8 cellular contexts compared by ENCODE assay signal in genomic region chr2:127701193-127701650, GRCh38. TPM values are rescaled to one million over a fixed set of nuclear protein-coding genes. Genes with fewer than 3 reads are reported as not detected.
A peak's percentile ranks its signal among the peaks of the same experiment; 100 is the strongest.
DNase-seq lines count a peak whose midpoint lies in the region; ATAC-seq, FAIRE-seq and TF ChIP-seq lines count a peak whose summit lies in the region.

Gene SFT2D3 (plus strand): TSS chr2:127701497. CDS start chr2:127701529, 32 bp downstream.

- peaks cover 20% of the 10 kb centered on the region for H3K4me1 ChIP-seq in keratinocyte (ENCODE audit: control insufficient read depth, extremely low read depth, insufficient read depth, low read length)

- dilution Hi-C loops in keratinocyte (cut with MboI; ENCODE audit: extremely low pct_ligation_motif_present, low sequenced_read_pairs) = no loop called here

- TF ChIP-seq CTCF in keratinocyte (optimal IDR thresholded peaks at IDR 0.05 in 1 of 3, IDR thresholded peaks at IDR 0.05 in 1 of 3, conservative IDR thresholded peaks at IDR 0.05 in 1 of 3; ENCODE audit: extremely low read depth in 1 of 3, insufficient read depth in 2 of 3, low read length in 3 of 3) = no peak

- no peaks in the 10 kb centered on the region for H4K20me1 ChIP-seq in keratinocyte (ENCODE audit: control insufficient read depth, extremely low read depth, insufficient read depth, low read length)

- H3K9me3 ChIP-seq in keratinocyte (ENCODE audit: control insufficient read depth, low read depth, low read length) = no peaks in the 10 kb centered on the region

- peaks cover 0 to 6% of the 10 kb centered on the region in 2 experiments for H3K36me3 ChIP-seq in keratinocyte (ENCODE audit: control insufficient read depth in 2 of 2, extremely low read depth in 1 of 2, insufficient read depth in 2 of 2, low read length in 2 of 2)

- no peaks in the 10 kb centered on the region for H3K9me1 ChIP-seq in keratinocyte (ENCODE audit: control insufficient read depth, extremely low read depth, insufficient read depth, low read length)

- peaks cover 12% of the 10 kb centered on the region for H3K79me2 ChIP-seq in keratinocyte (ENCODE audit: control insufficient read depth, insufficient read depth, low read length)

- peak; percentile 58 for ATAC-seq in GM19043 (IDR thresholded peaks at IDR 0.05; ENCODE audit: low read depth, unreplicated experiment)
- ATAC-seq in HG03342 (IDR thresholded peaks at IDR 0.05; ENCODE audit: unreplicated experiment) = peak; percentile 70

- peak within 1 kb of the TSS; percentile 97 for H3K4me2 ChIP-seq in keratinocyte (ENCODE audit: control insufficient read depth, extremely low read depth, insufficient read depth, low read depth, low read length)

- H2AFZ ChIP-seq in keratinocyte (ENCODE audit: control insufficient read depth, low read length) = peak within 1 kb of the TSS; percentile 98

- DNase-seq in AG20443 (ENCODE audit: low spot score) (peak; percentile 96), NCI-H345 (lab: John Stamatoyannopoulos, UW) (peak; percentile 93), caudate nucleus (lab: John Stamatoyannopoulos, UW) (peak in 60 of 61 donors; percentile 13 to 94 (median 86)), keratinocyte (ENCODE audit: low read depth, low spot score) (peak; percentile 36)
- peak; percentile 70 to 87 (median 80) for DNase-seq in activated CD4-positive, CD25-positive, alpha-beta regulatory T cell (lab: John Stamatoyannopoulos, UW)
- peak; percentile 88 for DNase-seq in stimulated activated CD4-positive, alpha-beta T cell treated with anti-CD3 and anti-CD28 coated beads, Interleukin-12 subunit alpha, Interleukin-12 subunit beta, amount 100 ng/mL, for 4 hours

- no peaks in the 10 kb centered on the region for H3K27me3 ChIP-seq in keratinocyte (ENCODE audit: control insufficient read depth, extremely low read depth, insufficient read depth, low read length)

- no peak for FAIRE-seq in keratinocyte (lab: Jason Lieb, UNC)

- H3K9ac ChIP-seq in keratinocyte (ENCODE audit: control insufficient read depth, extremely low read depth, insufficient read depth, low read length) = peak within 1 kb of the TSS; percentile 80

- H3K27ac ChIP-seq in caudate nucleus (ENCODE audit: low read depth, low read length) (peak within 1 kb of the TSS; percentile 97), keratinocyte (ENCODE audit: control insufficient read depth, insufficient read depth, low read length) (peak within 1 kb of the TSS; percentile 85)

- H3K4me3 ChIP-seq in keratinocyte (ENCODE audit: control insufficient read depth in 2 of 3, extremely low read depth in 1 of 3, insufficient read depth in 2 of 3, low read depth in 1 of 3, low read length in 3 of 3) = peak within 1 kb of the TSS; percentile 56 to 91 (median 75)

RNA-seq across cellular contexts. Expression of gene SFT2D3, which starts in this region (rescaled TPM):
- 1.8 to 2.4 TPM (median 2.3 TPM) in 3 replicates for polyA plus RNA-seq in keratinocyte
- polyA plus RNA-seq in keratinocyte (2011; ENCODE audit: low read depth) = 1.2 TPM
- 1.1 and 1.7 TPM in 2 replicates for polyA plus RNA-seq in keratinocyte (2011; cell fraction: cytosol; rRNA removed)
- polyA plus RNA-seq in keratinocyte (2011; cell fraction: nucleus; rRNA removed) = 2.2 TPM in 2 replicates
- not detected in 2 replicates for polyA plus RNA-seq in keratinocyte (2012; ENCODE audit: low replicate concordance)
- polyA minus RNA-seq in keratinocyte = 0.59 to 0.86 TPM (median 0.69 TPM) in 3 replicates
- 1.9 TPM for polyA minus RNA-seq in keratinocyte (2011; cell fraction: cytosol; rRNA and poly(A)+ RNA removed)
- 0.93 and 1.1 TPM in 2 replicates for polyA minus RNA-seq in keratinocyte (2011; cell fraction: nucleus; rRNA and poly(A)+ RNA removed)

Comparison
In these comparisons a context has a peak if more than half of its experiments do, and no peak if none do; other contexts are left out.
1. Peak in every context shown above with its lines: DNase-seq, ATAC-seq, H3K4me3 ChIP-seq and H3K27ac ChIP-seq.
2. DNase-seq: peak in every context shown above with its lines; median percentile 96 in AG20443; 93 in NCI-H345; 88 in stimulated activated CD4-positive, alpha-beta T cell treated with anti-CD3 and anti-CD28 coated beads, Interleukin-12 subunit alpha, Interleukin-12 subunit beta, amount 100 ng/mL, for 4 hours; 86 in caudate nucleus; 80 in activated CD4-positive, CD25-positive, alpha-beta regulatory T cell; 36 in keratinocyte.